Comparison of ENCODE assay signal across 17 cellular contexts in genomic region chr3:17491601-17492000, GRCh38.
A peak's percentile ranks its signal among the peaks of the same experiment; 100 is the strongest.
DNase-seq lines count a peak whose midpoint lies in the region; ATAC-seq and TF ChIP-seq lines count a peak whose summit lies in the region.
"Had no signal": no experiment of that assay in that cellular context is flagged by ENCODE, and none has a peak within 500 bp of the region (broad histone marks: within the 10 kb centered on the region; RNA-seq: fewer than 3 reads in every experiment).

No MANE protein-coding gene starts in this region.

- H3K9me3 Mint-ChIP-seq in activated CD4-positive, alpha-beta T cell treated with anti-CD3 and anti-CD28 coated beads, Interleukin-2, amount 10 ng/mL, durations not matched to agents 7 days and 5 days, result peaks cover 23% of the 10 kb centered on the region

- H3K79me2 ChIP-seq in ACC112 (ENCODE audit: control insufficient read depth, insufficient read depth, low read length, unreplicated experiment) (no peaks in the 10 kb centered on the region), KMS-11 (ENCODE audit: insufficient read depth, low read depth) (no peaks in the 10 kb centered on the region)

- peaks cover 19% of the 10 kb centered on the region for H3K4me1 ChIP-seq in ACC112 (ENCODE audit: control insufficient read depth, insufficient read depth, low read length, unreplicated experiment)
- H3K4me1 ChIP-seq in KMS-11 (ENCODE audit: low read depth, poor library complexity, severe bottlenecking), result peaks cover 18% of the 10 kb centered on the region
- no peaks in the 10 kb centered on the region for H3K4me1 ChIP-seq in foreskin keratinocyte
- H3K4me1 ChIP-seq: body of pancreas, Caco-2, lower lobe of right lung, testis had no signal

- H3K27ac ChIP-seq in ACC112 (ENCODE audit: low read depth, low read length) (peak overlapping the region; percentile 49; the same call in 1 of the 2 replicates), KMS-11 (no peak overlapping the region), brain microvascular endothelial cell (no peak overlapping the region), foreskin keratinocyte (peak overlapping the region; percentile 44)
- H3K27ac ChIP-seq: body of pancreas, lower lobe of right lung, neutrophil, testis had no signal

- no peaks in the 10 kb centered on the region for H3K4me1 Mint-ChIP-seq in activated CD4-positive, alpha-beta T cell treated with anti-CD3 and anti-CD28 coated beads, Interleukin-2, amount 10 ng/mL, durations not matched to agents 7 days and 5 days

- no peak overlapping the region for H3K4me3 Mint-ChIP-seq in activated CD4-positive, alpha-beta T cell treated with anti-CD3 and anti-CD28 coated beads, Interleukin-2, amount 10 ng/mL, durations not matched to agents 7 days and 5 days
- H3K4me3 Mint-ChIP-seq: endodermal cell had no signal

- peak; percentile 60 for ATAC-seq in foreskin keratinocyte
- ATAC-seq: body of pancreas, lower lobe of right lung had no signal

- no peak overlapping the region for H2AFZ ChIP-seq in ACC112 (ENCODE audit: low read length, unreplicated experiment)
- H2AFZ ChIP-seq in KMS-11 (ENCODE audit: low read depth), result no peak overlapping the region

- H3K27me3 Mint-ChIP-seq in activated CD4-positive, alpha-beta T cell treated with anti-CD3 and anti-CD28 coated beads, Interleukin-2, amount 10 ng/mL, durations not matched to agents 7 days and 5 days, result no peaks in the 10 kb centered on the region

- H3K4me3 ChIP-seq in ACC112 (ENCODE audit: low read depth, low read length) (no peak overlapping the region; the same call in 1 of the 2 replicates), KMS-11 (IDR thresholded peaks at IDR 0.05; ENCODE audit: insufficient read depth, low read depth, low read length) (no peak overlapping the region), brain microvascular endothelial cell (ENCODE audit: low read depth, low read length) (no peak overlapping the region)
- H3K4me3 ChIP-seq: body of pancreas, lower lobe of right lung, testis had no signal

- no peaks in the 10 kb centered on the region for H4K20me1 ChIP-seq in KMS-11 (ENCODE audit: insufficient read depth)

- TF ChIP-seq CTCF in KMS-11 (conservative IDR thresholded peaks at IDR 0.05; ENCODE audit: low read depth, low read length) (no peak), brain microvascular endothelial cell (IDR thresholded peaks at IDR 0.05; ENCODE audit: low read depth, low read length, missing control alignments) (no peak), foreskin keratinocyte (conservative IDR thresholded peaks at IDR 0.05) (no peak)

- in situ Hi-C loops in brain microvascular endothelial cell (cut with HindIII; ENCODE audit: low pct_ligation_motif_present, low sequenced_read_pairs), result no loop called here

- POLR2A ChIA-PET in activated CD4-positive, alpha-beta T cell treated with anti-CD3 and anti-CD28 coated beads, Interleukin-2, amount 10 ng/mL, durations not matched to agents 7 days and 5 days (lab: Charles Lee), result interaction anchor here (0.6 kb wide), 1 partner anchor 197 kb away, joined by 3 read pairs; no protein-coding TSS in a partner anchor

- DNase-seq in brain microvascular endothelial cell (peak; percentile 81), foreskin keratinocyte (peak; percentile 45 to 80), NCI-H510A treated with DMSO at 0.1 percent for 48 hours (lab: John Stamatoyannopoulos, UW) (no peak), NCI-H187 (lab: John Stamatoyannopoulos, UW) (no peak)
- no peak for DNase-seq in activated effector memory CD4-positive, alpha-beta T cell treated with Interleukin-2 at 50 U/mL for 16 hours
- DNase-seq in activated CD4-positive, alpha-beta T cell treated with anti-CD3 and anti-CD28 coated beads, Interleukin-2, amount 10 ng/mL, durations not matched to agents 7 days and 5 days, result no peak
- DNase-seq: activated CD4-positive, alpha-beta T cell treated with anti-CD3 and anti-CD28 coated beads, Interleukin-2, amount 50 U/mL, for 4 hours; body of pancreas; Caco-2; endodermal cell; lower lobe of right lung; NCI-H1417; stimulated activated CD4-positive, alpha-beta T cell treated with anti-CD3 and anti-CD28 coated beads, Interleukin-12 subunit alpha, Interleukin-12 subunit beta, amount 100 ng/mL, for 4 hours; testis had no signal

- no peaks in the 10 kb centered on the region for H3K27me3 ChIP-seq in ACC112 (ENCODE audit: insufficient read depth, low read length)
- H3K27me3 ChIP-seq in KMS-11 (ENCODE audit: insufficient read depth, low read depth), result no peaks in the 10 kb centered on the region
- no peaks in the 10 kb centered on the region for H3K27me3 ChIP-seq in brain microvascular endothelial cell (replicated peaks)
- H3K27me3 ChIP-seq in foreskin keratinocyte, result no peaks in the 10 kb centered on the region
- H3K27me3 ChIP-seq: body of pancreas, neutrophil, testis had no signal

- H3K27ac Mint-ChIP-seq in activated CD4-positive, alpha-beta T cell treated with anti-CD3 and anti-CD28 coated beads, Interleukin-2, amount 10 ng/mL, durations not matched to agents 7 days and 5 days, result no peak overlapping the region
- H3K27ac Mint-ChIP-seq: endodermal cell had no signal

- CTCF ChIA-PET in activated CD4-positive, alpha-beta T cell treated with anti-CD3 and anti-CD28 coated beads, Interleukin-2, amount 10 ng/mL, durations not matched to agents 7 days and 5 days (lab: Charles Lee), result no interaction called here

- H3K36me3 Mint-ChIP-seq in activated CD4-positive, alpha-beta T cell treated with anti-CD3 and anti-CD28 coated beads, Interleukin-2, amount 10 ng/mL, durations not matched to agents 7 days and 5 days (ENCODE audit: low read depth), result peaks cover 8% of the 10 kb centered on the region

- H3K36me3 ChIP-seq in ACC112 (ENCODE audit: insufficient read depth, low read length), result peaks cover 7% of the 10 kb centered on the region
- H3K36me3 ChIP-seq in KMS-11 (ENCODE audit: insufficient read depth), result no peaks in the 10 kb centered on the region
- H3K36me3 ChIP-seq in brain microvascular endothelial cell (replicated peaks), result no peaks in the 10 kb centered on the region
- H3K36me3 ChIP-seq: lower lobe of right lung, neutrophil had no signal

- 0 out of 2 replicates have a peak overlapping the region, but pooled peaks have one; percentile 2 for H3K4me2 ChIP-seq in KMS-11

- no peak overlapping the region for H3K9ac ChIP-seq in KMS-11

Comparison
In these comparisons a context has a peak if more than half of its experiments do, and no peak if none do; other contexts are left out.
1. H3K27ac ChIP-seq: peak in ACC112 (single experiment) and foreskin keratinocyte (single experiment); none in KMS-11 (single experiment) and brain microvascular endothelial cell (single experiment).
2. DNase-seq: peak in brain microvascular endothelial cell (single experiment) and foreskin keratinocyte (2 of 2); none in activated effector memory CD4-positive, alpha-beta T cell treated with Interleukin-2 at 50 U/mL for 16 hours (single experiment), activated CD4-positive, alpha-beta T cell treated with anti-CD3 and anti-CD28 coated beads, Interleukin-2, amount 10 ng/mL, durations not matched to agents 7 days and 5 days (single experiment), NCI-H510A treated with DMSO at 0.1 percent for 48 hours (single experiment) and NCI-H187 (0 of 2).